23 cellular contexts compared by ENCODE assay signal in the genomic region with DNA sequence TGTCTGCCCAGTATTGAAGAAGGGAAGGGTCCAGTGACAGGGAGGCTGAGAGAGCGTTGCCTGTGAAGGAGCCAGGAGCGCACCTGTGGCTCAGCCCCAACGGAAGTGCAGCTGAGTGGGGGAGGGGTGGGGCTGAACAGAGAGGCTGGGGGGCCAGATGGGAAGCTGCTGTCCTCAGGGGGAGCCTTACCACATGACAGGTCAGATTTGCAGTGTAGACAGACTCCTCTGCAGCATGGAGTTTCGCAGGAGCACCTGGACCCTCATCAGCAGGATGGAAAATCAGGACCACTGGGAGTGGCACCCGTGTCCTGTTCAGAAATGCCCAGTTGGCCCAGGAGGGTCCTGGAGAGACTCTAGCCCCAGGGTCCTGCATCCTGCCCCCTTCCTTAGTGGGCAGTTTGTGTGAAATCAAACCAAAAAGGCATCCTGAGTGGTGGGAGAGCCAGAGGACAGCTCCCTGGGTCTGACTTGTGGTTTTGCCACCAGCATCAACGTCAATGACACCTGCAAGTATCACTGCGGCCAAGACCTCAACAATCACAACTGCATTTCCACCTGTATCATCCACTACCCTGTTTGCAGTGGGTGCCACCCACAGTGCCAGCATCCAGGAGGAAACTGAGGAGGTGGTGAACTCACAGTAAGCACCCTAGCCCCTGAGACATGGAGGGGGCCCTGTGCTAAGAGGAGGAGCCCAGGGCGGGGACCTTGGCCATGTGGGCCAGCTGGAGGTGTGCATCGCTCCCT. TPM values are rescaled to one million over a fixed set of nuclear protein-coding genes. Genes with fewer than 3 reads are reported as not detected.
DNase-seq lines count a peak whose midpoint lies in the region; ATAC-seq and TF ChIP-seq lines count a peak whose summit lies in the region.
"Had no signal": no experiment of that assay in that cellular context is flagged by ENCODE, and none has a peak within 500 bp of the region (broad histone marks: within the 10 kb centered on the region; RNA-seq: fewer than 3 reads in every experiment).

No MANE protein-coding gene starts in this region.

- POLR2A ChIA-PET in activated naive CD8-positive, alpha-beta T cell treated with anti-CD3 and anti-CD28 coated beads, Interleukin-2, amount 10 ng/mL, durations not matched to agents 7 days and 5 days (lab: Charles Lee): no interaction called here

- ATAC-seq in activated naive CD8-positive, alpha-beta T cell treated with anti-CD3 and anti-CD28 coated beads, Interleukin-2, amount 10 ng/mL, durations not matched to agents 7 days and 5 days (ENCODE audit: low read depth): peak; percentile 27
- peak; percentile 79 for ATAC-seq in central memory CD8-positive, alpha-beta T cell (replicated peaks; ENCODE audit: extremely low read depth, poor library complexity, severe bottlenecking)
- ATAC-seq in GM21367 (IDR thresholded peaks at IDR 0.05; ENCODE audit: unreplicated experiment) (no peak), GM19455 (IDR thresholded peaks at IDR 0.05; ENCODE audit: unreplicated experiment) (no peak)
- ATAC-seq: sciatic nerve, WTC11 had no signal

- TF ChIP-seq CTCF in type B pancreatic cell (conservative IDR thresholded peaks at IDR 0.05): no peak

- no peak for DNase-seq in activated naive CD8-positive, alpha-beta T cell treated with anti-CD3 and anti-CD28 coated beads, Interleukin-2, amount 10 ng/mL, durations not matched to agents 7 days and 5 days
- DNase-seq in activated naive CD8-positive, alpha-beta T cell treated with anti-CD3 and anti-CD28 coated beads for 36 hours: no peak
- peak; percentile 82 for DNase-seq in RPMI8226
- peak in 1 of 2 donors; percentile 62 for DNase-seq in central memory CD8-positive, alpha-beta T cell (ENCODE audit: low spot score in 2 of 2)
- DNase-seq in type B pancreatic cell (ENCODE audit: extremely low spot score, unreplicated experiment): no peak
- no peak for DNase-seq in AML-193 (lab: John Stamatoyannopoulos, UW)
- DNase-seq: adrenal gland, foreskin melanocyte, GM23248, Karpas-422, NCI-H1092 treated with DMSO at 0.1 percent for 48 hours, NCI-H2029 treated with DMSO at 0.1 percent for 48 hours, Right ventricle myocardium superior had no signal

- peaks cover 15% of the 10 kb centered on the region for H3K9me3 Mint-ChIP-seq in activated naive CD8-positive, alpha-beta T cell treated with anti-CD3 and anti-CD28 coated beads, Interleukin-2, amount 10 ng/mL, durations not matched to agents 7 days and 5 days
- peaks cover 17% of the 10 kb centered on the region for H3K9me3 Mint-ChIP-seq in activated naive CD8-positive, alpha-beta T cell treated with anti-CD3 and anti-CD28 coated beads for 36 hours
- H3K9me3 Mint-ChIP-seq in central memory CD8-positive, alpha-beta T cell: no peaks in the 10 kb centered on the region
- no peaks in the 10 kb centered on the region for H3K9me3 Mint-ChIP-seq in type B pancreatic cell

- peaks cover 30% of the 10 kb centered on the region for H3K36me3 Mint-ChIP-seq in activated naive CD8-positive, alpha-beta T cell treated with anti-CD3 and anti-CD28 coated beads, Interleukin-2, amount 10 ng/mL, durations not matched to agents 7 days and 5 days
- H3K36me3 Mint-ChIP-seq in activated naive CD8-positive, alpha-beta T cell treated with anti-CD3 and anti-CD28 coated beads for 36 hours: peaks cover 25% of the 10 kb centered on the region
- peaks cover 41% of the 10 kb centered on the region for H3K36me3 Mint-ChIP-seq in central memory CD8-positive, alpha-beta T cell (ENCODE audit: insufficient read depth)
- no peaks in the 10 kb centered on the region for H3K36me3 Mint-ChIP-seq in type B pancreatic cell

- peaks cover 31% of the 10 kb centered on the region for H3K4me1 Mint-ChIP-seq in activated naive CD8-positive, alpha-beta T cell treated with anti-CD3 and anti-CD28 coated beads, Interleukin-2, amount 10 ng/mL, durations not matched to agents 7 days and 5 days
- peaks cover 35% of the 10 kb centered on the region for H3K4me1 Mint-ChIP-seq in activated naive CD8-positive, alpha-beta T cell treated with anti-CD3 and anti-CD28 coated beads for 36 hours
- peaks cover 84% of the 10 kb centered on the region for H3K4me1 Mint-ChIP-seq in central memory CD8-positive, alpha-beta T cell
- H3K4me1 Mint-ChIP-seq in type B pancreatic cell (ENCODE audit: unreplicated experiment): no peaks in the 10 kb centered on the region

- peaks cover 4% of the 10 kb centered on the region for H3K27me3 Mint-ChIP-seq in activated naive CD8-positive, alpha-beta T cell treated with anti-CD3 and anti-CD28 coated beads, Interleukin-2, amount 10 ng/mL, durations not matched to agents 7 days and 5 days
- no peaks in the 10 kb centered on the region for H3K27me3 Mint-ChIP-seq in activated naive CD8-positive, alpha-beta T cell treated with anti-CD3 and anti-CD28 coated beads for 36 hours
- H3K27me3 Mint-ChIP-seq in central memory CD8-positive, alpha-beta T cell: no peaks in the 10 kb centered on the region
- H3K27me3 Mint-ChIP-seq in type B pancreatic cell: peaks cover 30% of the 10 kb centered on the region

- H3K27ac Mint-ChIP-seq in activated naive CD8-positive, alpha-beta T cell treated with anti-CD3 and anti-CD28 coated beads, Interleukin-2, amount 10 ng/mL, durations not matched to agents 7 days and 5 days: peak overlapping the region; percentile 75
- H3K27ac Mint-ChIP-seq in activated naive CD8-positive, alpha-beta T cell treated with anti-CD3 and anti-CD28 coated beads for 36 hours: no peak overlapping the region
- peak overlapping the region; percentile 95 for H3K27ac Mint-ChIP-seq in central memory CD8-positive, alpha-beta T cell (ENCODE audit: low read depth)
- peak overlapping the region; percentile 70 for H3K27ac Mint-ChIP-seq in type B pancreatic cell
- H3K27ac Mint-ChIP-seq: WTC11 had no signal

- H3K4me3 Mint-ChIP-seq in activated naive CD8-positive, alpha-beta T cell treated with anti-CD3 and anti-CD28 coated beads, Interleukin-2, amount 10 ng/mL, durations not matched to agents 7 days and 5 days: peak overlapping the region; percentile 64
- H3K4me3 Mint-ChIP-seq in activated naive CD8-positive, alpha-beta T cell treated with anti-CD3 and anti-CD28 coated beads for 36 hours: no peak overlapping the region
- H3K4me3 Mint-ChIP-seq in central memory CD8-positive, alpha-beta T cell: peak overlapping the region; percentile 69
- no peak overlapping the region for H3K4me3 Mint-ChIP-seq in type B pancreatic cell
- H3K4me3 Mint-ChIP-seq: WTC11 had no signal

RNA-seq across cellular contexts. Expression of a gene that starts 7.8 kb away (rescaled TPM):
- total RNA-seq in activated naive CD8-positive, alpha-beta T cell treated with anti-CD3 and anti-CD28 coated beads, Interleukin-2, amount 10 ng/mL, durations not matched to agents 7 days and 5 days: 10 to 100 TPM; 10.6 to 12.7 TPM
- 1 to 10 TPM; 4.4 to 5.6 TPM for total RNA-seq in activated naive CD8-positive, alpha-beta T cell treated with anti-CD3 and anti-CD28 coated beads for 36 hours
- 0.43 TPM in 1 of 2 replicates, not detected in the other for total RNA-seq in type B pancreatic cell (ENCODE audit: low replicate concordance)
- total RNA-seq: bronchial epithelial cell, dermis microvascular lymphatic vessel endothelial cell, epithelial cell of proximal tubule, GM23248, kidney epithelial cell, lung microvascular endothelial cell, NCI-H460 had no signal

RNA-seq across cellular contexts. Expression of a gene that starts 42.3 kb away (rescaled TPM):
- total RNA-seq in activated naive CD8-positive, alpha-beta T cell treated with anti-CD3 and anti-CD28 coated beads, Interleukin-2, amount 10 ng/mL, durations not matched to agents 7 days and 5 days: not detected
- 1 to 10 TPM in 1 of 2 experiments, under 1 TPM in 1; 0.66 to 2.1 TPM for total RNA-seq in activated naive CD8-positive, alpha-beta T cell treated with anti-CD3 and anti-CD28 coated beads for 36 hours
- total RNA-seq in type B pancreatic cell (ENCODE audit: low replicate concordance): 52.0 and 64.3 TPM in 2 replicates

RNA-seq across cellular contexts. Expression of a gene that starts 57.1 kb away (rescaled TPM):
- not detected for total RNA-seq in activated naive CD8-positive, alpha-beta T cell treated with anti-CD3 and anti-CD28 coated beads, Interleukin-2, amount 10 ng/mL, durations not matched to agents 7 days and 5 days
- not detected for total RNA-seq in activated naive CD8-positive, alpha-beta T cell treated with anti-CD3 and anti-CD28 coated beads for 36 hours
- total RNA-seq in type B pancreatic cell (ENCODE audit: low replicate concordance): not detected in 2 replicates
- total RNA-seq: bronchial epithelial cell, dermis microvascular lymphatic vessel endothelial cell, epithelial cell of proximal tubule, GM23248, kidney epithelial cell, lung microvascular endothelial cell, NCI-H460, WTC11 had no signal

Comparison
In these comparisons a context has a peak if more than half of its experiments do, and no peak if none do; other contexts are left out.
1. H3K4me3 Mint-ChIP-seq: peak in activated naive CD8-positive, alpha-beta T cell treated with anti-CD3 and anti-CD28 coated beads, Interleukin-2, amount 10 ng/mL, durations not matched to agents 7 days and 5 days (single experiment) and central memory CD8-positive, alpha-beta T cell (single experiment); none in activated naive CD8-positive, alpha-beta T cell treated with anti-CD3 and anti-CD28 coated beads for 36 hours (single experiment) and type B pancreatic cell (single experiment).
2. ATAC-seq: peak in activated naive CD8-positive, alpha-beta T cell treated with anti-CD3 and anti-CD28 coated beads, Interleukin-2, amount 10 ng/mL, durations not matched to agents 7 days and 5 days (single experiment) and central memory CD8-positive, alpha-beta T cell (single experiment); none in GM21367 (single experiment) and GM19455 (single experiment).
3. RNA of a gene that starts 42.3 kb away (total RNA-seq): 52.0 to 64.3 TPM in type B pancreatic cell; 0.66 to 2.1 TPM in activated naive CD8-positive, alpha-beta T cell treated with anti-CD3 and anti-CD28 coated beads for 36 hours and not detected in activated naive CD8-positive, alpha-beta T cell treated with anti-CD3 and anti-CD28 coated beads, Interleukin-2, amount 10 ng/mL, durations not matched to agents 7 days and 5 days; every median in the first group is over 10 times any median in the second.